Comparison of ENCODE assay signal across 8 cellular contexts in the genomic region with DNA sequence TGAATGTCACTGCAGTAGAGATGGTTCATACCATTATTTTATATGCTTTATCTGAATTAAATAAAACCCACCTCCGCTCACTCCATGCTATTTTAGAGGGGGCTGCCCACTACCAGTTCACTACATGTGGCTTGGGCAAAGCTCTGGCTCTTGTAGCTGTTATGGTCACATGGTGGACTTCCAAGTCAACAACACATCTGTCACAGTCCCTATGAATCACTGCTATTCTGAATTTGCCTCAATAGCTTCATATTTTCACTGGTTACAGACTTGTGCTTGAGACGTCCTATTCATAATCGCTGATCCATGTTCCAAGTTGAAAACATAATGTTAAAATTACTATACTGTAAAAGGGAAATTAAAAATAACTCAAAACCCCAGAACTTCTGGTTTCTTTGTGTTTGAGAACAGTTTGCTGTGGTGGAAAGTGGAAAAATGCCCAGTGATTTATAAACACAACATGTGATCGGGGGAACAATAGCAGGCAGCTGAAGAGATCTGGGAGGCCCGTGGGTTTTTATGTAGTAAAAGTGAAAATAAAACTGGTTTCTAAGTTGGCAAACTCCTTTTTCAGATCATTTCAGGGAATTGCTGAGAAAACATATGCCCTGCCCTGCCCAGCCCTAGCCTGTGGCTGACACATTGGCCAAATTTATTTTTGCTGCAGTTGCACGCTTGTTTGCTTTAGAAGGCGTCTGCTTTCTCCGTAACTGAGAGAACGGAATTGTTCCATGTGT.
DNase-seq lines count a peak whose midpoint lies in the region; FAIRE-seq and TF ChIP-seq lines count a peak whose summit lies in the region.

No MANE protein-coding gene starts in this region.

- peaks cover 12% of the 10 kb centered on the region for H3K27me3 Mint-ChIP-seq in activated CD4-positive, alpha-beta T cell treated with anti-CD3 and anti-CD28 coated beads, Interleukin-2, amount 10 ng/mL, durations not matched to agents 24 days and 14 days
- peaks cover 4% of the 10 kb centered on the region for H3K27me3 Mint-ChIP-seq in glutamatergic neuron (ENCODE audit: unreplicated experiment)

- intact Hi-C loops in activated CD4-positive, alpha-beta T cell treated with anti-CD3 and anti-CD28 coated beads, Interleukin-2, amount 10 ng/mL, durations not matched to agents 24 days and 14 days (cut with micrococcal nuclease) = no loop called here

- H3K4me1 Mint-ChIP-seq in activated CD4-positive, alpha-beta T cell treated with anti-CD3 and anti-CD28 coated beads, Interleukin-2, amount 10 ng/mL, durations not matched to agents 24 days and 14 days = peaks cover 4% of the 10 kb centered on the region
- no peaks in the 10 kb centered on the region for H3K4me1 Mint-ChIP-seq in glutamatergic neuron (ENCODE audit: low read depth, unreplicated experiment)

- H3K4me3 Mint-ChIP-seq in activated CD4-positive, alpha-beta T cell treated with anti-CD3 and anti-CD28 coated beads, Interleukin-2, amount 10 ng/mL, durations not matched to agents 24 days and 14 days = no peak overlapping the region
- H3K4me3 Mint-ChIP-seq in glutamatergic neuron (ENCODE audit: unreplicated experiment) = no peak overlapping the region

- H3K9me3 Mint-ChIP-seq in activated CD4-positive, alpha-beta T cell treated with anti-CD3 and anti-CD28 coated beads, Interleukin-2, amount 10 ng/mL, durations not matched to agents 24 days and 14 days = peaks cover 5% of the 10 kb centered on the region
- no peaks in the 10 kb centered on the region for H3K9me3 Mint-ChIP-seq in glutamatergic neuron (ENCODE audit: unreplicated experiment)

- DNase-seq in AG09319 (ENCODE audit: extremely low read depth, low read depth) = peak; percentile 20
- peak; percentile 43 for DNase-seq in MV-4-11 (lab: John Stamatoyannopoulos, UW)
- peak; percentile 1 for DNase-seq in non-pigmented ciliary epithelial cell (ENCODE audit: low read depth)
- DNase-seq in NCI-H146 (lab: John Stamatoyannopoulos, UW) = no peak
- DNase-seq in stimulated activated naive CD4-positive, alpha-beta T cell treated with Interleukin-2 at 50 U/mL for 16 hours (lab: John Stamatoyannopoulos, UW) = no peak
- DNase-seq in activated CD4-positive, alpha-beta T cell treated with anti-CD3 and anti-CD28 coated beads, Interleukin-2, amount 10 ng/mL, durations not matched to agents 24 days and 14 days = no peak
- no peak for DNase-seq in glutamatergic neuron

- no peaks in the 10 kb centered on the region for H3K36me3 Mint-ChIP-seq in activated CD4-positive, alpha-beta T cell treated with anti-CD3 and anti-CD28 coated beads, Interleukin-2, amount 10 ng/mL, durations not matched to agents 24 days and 14 days (ENCODE audit: low read depth)
- H3K36me3 Mint-ChIP-seq in glutamatergic neuron (ENCODE audit: unreplicated experiment) = no peaks in the 10 kb centered on the region

- TF ChIP-seq CTCF in AG09319 (IDR thresholded peaks at IDR 0.05; ENCODE audit: low read depth, low read length) (no peak), glutamatergic neuron (IDR thresholded peaks at IDR 0.05; ENCODE audit: partially characterized antibody, unreplicated experiment) (no peak)

- FAIRE-seq in endometrium (lab: Jason Lieb, UNC) = peak; percentile 85

- no peak overlapping the region for H3K27ac Mint-ChIP-seq in activated CD4-positive, alpha-beta T cell treated with anti-CD3 and anti-CD28 coated beads, Interleukin-2, amount 10 ng/mL, durations not matched to agents 24 days and 14 days
- no peak overlapping the region for H3K27ac Mint-ChIP-seq in glutamatergic neuron (ENCODE audit: unreplicated experiment)

Comparison
In these comparisons a context has a peak if more than half of its experiments do, and no peak if none do; other contexts are left out.
1. DNase-seq: peak in AG09319 (single experiment), MV-4-11 (single experiment) and non-pigmented ciliary epithelial cell (single experiment); none in NCI-H146 (single experiment), stimulated activated naive CD4-positive, alpha-beta T cell treated with Interleukin-2 at 50 U/mL for 16 hours (single experiment), activated CD4-positive, alpha-beta T cell treated with anti-CD3 and anti-CD28 coated beads, Interleukin-2, amount 10 ng/mL, durations not matched to agents 24 days and 14 days (single experiment) and glutamatergic neuron (single experiment).